In genomic region chr2:241063093-241063551, GRCh38 we compare ENCODE assay signal across 18 cellular contexts. TPM values are rescaled to one million over a fixed set of nuclear protein-coding genes. Genes with fewer than 3 reads are reported as not detected.
DNase-seq lines count a peak whose midpoint lies in the region; ATAC-seq and TF ChIP-seq lines count a peak whose summit lies in the region.
"Had no signal": no experiment of that assay in that cellular context is flagged by ENCODE, and none has a peak within 500 bp of the region (broad histone marks: within the 10 kb centered on the region; RNA-seq: fewer than 3 reads in every experiment).

No MANE protein-coding gene starts in this region.

- H3K36me3 ChIP-seq in lung (ENCODE audit: control insufficient read depth in 2 of 2, insufficient read depth in 2 of 2, low read length in 2 of 2) (peaks cover 0 to 20% of the 10 kb centered on the region in 2 donors), upper lobe of right lung (peaks cover 9% of the 10 kb centered on the region)

- no peaks in the 10 kb centered on the region for H3K36me3 Mint-ChIP-seq in activated CD8-positive, alpha-beta T cell treated with anti-CD3 and anti-CD28 coated beads, Interleukin-2, amount 10 ng/mL, durations not matched to agents 7 days and 5 days (ENCODE audit: low read depth)
- no peaks in the 10 kb centered on the region for H3K36me3 Mint-ChIP-seq in activated CD8-positive, alpha-beta T cell treated with anti-CD3 and anti-CD28 coated beads for 36 hours (ENCODE audit: low read depth)
- peaks cover 4% of the 10 kb centered on the region for H3K36me3 Mint-ChIP-seq in chondrocyte (ENCODE audit: low read depth)
- H3K36me3 Mint-ChIP-seq: IgD-negative memory B cell had no signal

- H3K4me3 Mint-ChIP-seq in activated CD8-positive, alpha-beta T cell treated with anti-CD3 and anti-CD28 coated beads, Interleukin-2, amount 10 ng/mL, durations not matched to agents 7 days and 5 days: no peak overlapping the region
- H3K4me3 Mint-ChIP-seq in activated CD8-positive, alpha-beta T cell treated with anti-CD3 and anti-CD28 coated beads for 36 hours: no peak overlapping the region
- H3K4me3 Mint-ChIP-seq in chondrocyte (ENCODE audit: unreplicated experiment): no peak overlapping the region

- peak; percentile 14 for DNase-seq in activated CD8-positive, alpha-beta T cell treated with anti-CD3 and anti-CD28 coated beads, Interleukin-2, amount 10 ng/mL, durations not matched to agents 7 days and 5 days
- no peak for DNase-seq in activated CD8-positive, alpha-beta T cell treated with anti-CD3 and anti-CD28 coated beads for 36 hours
- DNase-seq in epithelial cell of esophagus (ENCODE audit: low read depth) (no peak), lung (ENCODE audit: low spot score) (peak; percentile 41), upper lobe of right lung (peak; percentile 78), occipital lobe (lab: John Stamatoyannopoulos, UW) (no peak), chondrocyte (ENCODE audit: low spot score) (no peak)
- DNase-seq: activated CD4-positive, CD25-positive, alpha-beta regulatory T cell; activated naive CD4-positive, alpha-beta T cell treated with anti-CD3 and anti-CD28 coated beads for 36 hours; CD4-positive, alpha-beta T cell; NCI-H748 treated with DMSO at 0.1 percent for 48 hours had no signal

- no peak overlapping the region for H3K27ac Mint-ChIP-seq in activated CD8-positive, alpha-beta T cell treated with anti-CD3 and anti-CD28 coated beads, Interleukin-2, amount 10 ng/mL, durations not matched to agents 7 days and 5 days
- no peak overlapping the region for H3K27ac Mint-ChIP-seq in activated CD8-positive, alpha-beta T cell treated with anti-CD3 and anti-CD28 coated beads for 36 hours
- H3K27ac Mint-ChIP-seq in chondrocyte (ENCODE audit: unreplicated experiment): no peak overlapping the region
- H3K27ac Mint-ChIP-seq: activated naive CD4-positive, alpha-beta T cell treated with anti-CD3 and anti-CD28 coated beads for 36 hours; CD4-positive, alpha-beta T cell had no signal

- no peak for ATAC-seq in activated CD8-positive, alpha-beta T cell treated with anti-CD3 and anti-CD28 coated beads, Interleukin-2, amount 10 ng/mL, durations not matched to agents 7 days and 5 days
- ATAC-seq in activated CD8-positive, alpha-beta T cell treated with anti-CD3 and anti-CD28 coated beads for 36 hours: no peak
- ATAC-seq in lung (ENCODE audit: insufficient read depth, low FRiP score) (peak; percentile 31), upper lobe of right lung (peak; percentile 58), GM18498 (IDR thresholded peaks at IDR 0.05; ENCODE audit: unreplicated experiment) (no peak)

- POLR2A ChIA-PET in activated CD8-positive, alpha-beta T cell treated with anti-CD3 and anti-CD28 coated beads, Interleukin-2, amount 10 ng/mL, durations not matched to agents 7 days and 5 days (lab: Charles Lee): no interaction called here
- POLR2A ChIA-PET in activated CD8-positive, alpha-beta T cell treated with anti-CD3 and anti-CD28 coated beads for 36 hours (lab: Charles Lee): interaction anchor here (0.6 kb wide), 1 partner anchor 69 kb away, joined by 3 read pairs; no protein-coding TSS in a partner anchor

- TF ChIP-seq CTCF in activated CD8-positive, alpha-beta T cell treated with anti-CD3 and anti-CD28 coated beads for 36 hours (IDR thresholded peaks at IDR 0.05): no peak
- TF ChIP-seq CTCF in epithelial cell of esophagus (IDR thresholded peaks at IDR 0.05; ENCODE audit: insufficient read depth, low read depth, low read length, missing control alignments) (no peak), lung (IDR thresholded peaks at IDR 0.05; ENCODE audit: control extremely low read depth, extremely low read depth) (no peak), upper lobe of right lung (IDR thresholded peaks at IDR 0.05) (no peak), chondrocyte (IDR thresholded peaks at IDR 0.05) (no peak)

- H3K4me1 Mint-ChIP-seq in activated CD8-positive, alpha-beta T cell treated with anti-CD3 and anti-CD28 coated beads, Interleukin-2, amount 10 ng/mL, durations not matched to agents 7 days and 5 days (ENCODE audit: low read depth): no peaks in the 10 kb centered on the region
- peaks cover 4% of the 10 kb centered on the region for H3K4me1 Mint-ChIP-seq in activated CD8-positive, alpha-beta T cell treated with anti-CD3 and anti-CD28 coated beads for 36 hours (ENCODE audit: low read depth)
- H3K4me1 Mint-ChIP-seq in chondrocyte (ENCODE audit: low read depth): no peaks in the 10 kb centered on the region

- H3K9me3 Mint-ChIP-seq in activated CD8-positive, alpha-beta T cell treated with anti-CD3 and anti-CD28 coated beads, Interleukin-2, amount 10 ng/mL, durations not matched to agents 7 days and 5 days (ENCODE audit: insufficient read depth): no peaks in the 10 kb centered on the region
- H3K9me3 Mint-ChIP-seq in activated CD8-positive, alpha-beta T cell treated with anti-CD3 and anti-CD28 coated beads for 36 hours: no peaks in the 10 kb centered on the region
- peaks cover 11% of the 10 kb centered on the region for H3K9me3 Mint-ChIP-seq in chondrocyte (ENCODE audit: low read depth)
- H3K9me3 Mint-ChIP-seq: activated naive CD4-positive, alpha-beta T cell treated with anti-CD3 and anti-CD28 coated beads for 36 hours; CD4-positive, alpha-beta T cell; IgD-negative memory B cell; memory B cell had no signal

- intact Hi-C loops in activated CD8-positive, alpha-beta T cell treated with anti-CD3 and anti-CD28 coated beads for 36 hours (cut with micrococcal nuclease): no loop called here
- intact Hi-C loops in upper lobe of right lung (cut with DNase I): no loop called here

- WGBS in lung, 2 donors: 56 to 76% methylated on average over 13 of the region's 13 CpGs

- no peaks in the 10 kb centered on the region for H3K27me3 Mint-ChIP-seq in activated CD8-positive, alpha-beta T cell treated with anti-CD3 and anti-CD28 coated beads, Interleukin-2, amount 10 ng/mL, durations not matched to agents 7 days and 5 days (ENCODE audit: low read depth)
- no peaks in the 10 kb centered on the region for H3K27me3 Mint-ChIP-seq in activated CD8-positive, alpha-beta T cell treated with anti-CD3 and anti-CD28 coated beads for 36 hours
- H3K27me3 Mint-ChIP-seq in chondrocyte (ENCODE audit: low read depth): peaks cover 37% of the 10 kb centered on the region
- H3K27me3 Mint-ChIP-seq: CD4-positive, alpha-beta T cell; IgD-negative memory B cell; memory B cell had no signal

- H3K4me1 ChIP-seq in lung (ENCODE audit: control insufficient read depth in 2 of 2, insufficient read depth in 2 of 2, low read length in 2 of 2) (peaks cover 0 to 4% of the 10 kb centered on the region in 2 donors), upper lobe of right lung (peaks cover 8% of the 10 kb centered on the region)
- H3K4me1 ChIP-seq: foreskin keratinocyte, right lobe of liver had no signal

- H3K4me3 ChIP-seq in epithelial cell of esophagus (ENCODE audit: low read length): peak overlapping the region; percentile 48
- H3K4me3 ChIP-seq in lung: no peak overlapping the region
- H3K4me3 ChIP-seq in upper lobe of right lung: no peak overlapping the region
- H3K4me3 ChIP-seq: right lobe of liver had no signal

- CTCF ChIA-PET in activated CD8-positive, alpha-beta T cell treated with anti-CD3 and anti-CD28 coated beads, Interleukin-2, amount 10 ng/mL, durations not matched to agents 7 days and 5 days (lab: Charles Lee): no interaction called here
- CTCF ChIA-PET in activated CD8-positive, alpha-beta T cell treated with anti-CD3 and anti-CD28 coated beads for 36 hours (lab: Charles Lee): interaction anchor here (1.1 to 1.5 kb wide), 4 partner anchors 9 to 211 kb away, joined by 3 to 4 read pairs (median 3); no protein-coding TSS in a partner anchor

- H3K27ac ChIP-seq in lung (ENCODE audit: low read depth in 1 of 2, low read length in 1 of 2) (no peak overlapping the region), upper lobe of right lung (no peak overlapping the region)
- H3K27ac ChIP-seq: foreskin keratinocyte, right lobe of liver, RWPE1 had no signal

- H3K27me3 ChIP-seq in lung (ENCODE audit: control insufficient read depth, insufficient read depth): no peaks in the 10 kb centered on the region
- H3K27me3 ChIP-seq in upper lobe of right lung: no peaks in the 10 kb centered on the region
- H3K27me3 ChIP-seq: body of pancreas, right lobe of liver had no signal

- H3K9me3 ChIP-seq in lung (ENCODE audit: control insufficient read depth in 2 of 2, insufficient read depth in 1 of 2, low read length in 1 of 2): no peaks in the 10 kb centered on the region
- H3K9me3 ChIP-seq in upper lobe of right lung: no peaks in the 10 kb centered on the region
- H3K9me3 ChIP-seq: body of pancreas, right lobe of liver had no signal

RNA-seq across cellular contexts. Expression of gene MTERF4, which starts 39.0 kb away (rescaled TPM):
- 10 to 100 TPM; 24.1 to 26.3 TPM for total RNA-seq in activated CD8-positive, alpha-beta T cell treated with anti-CD3 and anti-CD28 coated beads, Interleukin-2, amount 10 ng/mL, durations not matched to agents 7 days and 5 days
- total RNA-seq in activated CD8-positive, alpha-beta T cell treated with anti-CD3 and anti-CD28 coated beads for 36 hours: 10 to 100 TPM; 33.2 to 36.6 TPM
- total RNA-seq in lung (10 to 100 TPM; 24.7 to 50.1 TPM), upper lobe of right lung (34.6 TPM), occipital lobe (40.2 TPM), chondrocyte (21.5 to 34.1 TPM (median 22.6 TPM) in 3 replicates)
- 10 to 100 TPM; 23.5 to 30.3 TPM for polyA plus RNA-seq in lung

Comparison
In these comparisons a context has a peak if more than half of its experiments do, and no peak if none do; other contexts are left out.
1. DNase-seq: peak in activated CD8-positive, alpha-beta T cell treated with anti-CD3 and anti-CD28 coated beads, Interleukin-2, amount 10 ng/mL, durations not matched to agents 7 days and 5 days (single experiment), lung (single experiment) and upper lobe of right lung (single experiment); none in activated CD8-positive, alpha-beta T cell treated with anti-CD3 and anti-CD28 coated beads for 36 hours (single experiment), epithelial cell of esophagus (single experiment), occipital lobe (single experiment) and chondrocyte (single experiment).
2. ATAC-seq: peak in lung (single experiment) and upper lobe of right lung (single experiment); none in activated CD8-positive, alpha-beta T cell treated with anti-CD3 and anti-CD28 coated beads, Interleukin-2, amount 10 ng/mL, durations not matched to agents 7 days and 5 days (single experiment), activated CD8-positive, alpha-beta T cell treated with anti-CD3 and anti-CD28 coated beads for 36 hours (single experiment) and GM18498 (single experiment).